ENCODE assay signal across 8 cellular contexts in genomic region chr1:16155537-16156410, GRCh38. TPM values are rescaled to one million over a fixed set of nuclear protein-coding genes. Genes with fewer than 3 reads are reported as not detected.
DNase-seq lines count a peak whose midpoint lies in the region; ATAC-seq lines count a peak whose summit lies in the region.

EPHA2 (minus strand) TSS chr1:16156069; CDS start chr1:16155932, 137 bp downstream.

- 0 to 1% methylated on average over 89 of the region's 89 CpGs for WGBS in ectodermal cell, 2 experiments

- ATAC-seq in left lobe of liver (peak; percentile 76), HG02610 (IDR thresholded peaks at IDR 0.05; ENCODE audit: unreplicated experiment) (no peak)
- ATAC-seq in stimulated activated naive CD8-positive, alpha-beta T cell treated with anti-CD3 and anti-CD28 coated beads, Interleukin-15, amount 100 ng/mL, for 72 hours = no peak

- peak within 1 kb of the TSS; percentile 68 to 79 for H3K4me3 Mint-ChIP-seq in stimulated activated naive CD8-positive, alpha-beta T cell treated with anti-CD3 and anti-CD28 coated beads, Interleukin-15, amount 100 ng/mL, for 72 hours

- no peaks in the 10 kb centered on the region for H3K36me3 ChIP-seq in ectodermal cell (ENCODE audit: control insufficient read depth, insufficient read depth, low read length)

- peaks cover 74% of the 10 kb centered on the region for H3K4me1 Mint-ChIP-seq in stimulated activated naive CD8-positive, alpha-beta T cell treated with anti-CD3 and anti-CD28 coated beads, Interleukin-15, amount 100 ng/mL, for 72 hours

- DNase-seq in activated naive CD4-positive, alpha-beta T cell treated with Interleukin-2 at 50 U/mL for 16 hours = peak; percentile 12
- no peak for DNase-seq in activated naive CD4-positive, alpha-beta T cell treated with anti-CD3 and anti-CD28 coated beads, Interleukin-2, amount 50 U/mL, for 16 hours
- DNase-seq in RPMI8226 (peak; percentile 25), left lobe of liver (ENCODE audit: low spot score) (peak; percentile 90), NCI-H1694 treated with DMSO at 0.1 percent for 48 hours (lab: John Stamatoyannopoulos, UW) (no peak)
- no peak for DNase-seq in stimulated activated naive CD8-positive, alpha-beta T cell treated with anti-CD3 and anti-CD28 coated beads, Interleukin-15, amount 100 ng/mL, for 72 hours

- peak within 1 kb of the TSS in 1 of 2 donors; percentile 19 for H3K27ac Mint-ChIP-seq in stimulated activated naive CD8-positive, alpha-beta T cell treated with anti-CD3 and anti-CD28 coated beads, Interleukin-15, amount 100 ng/mL, for 72 hours

- peaks cover 24% of the 10 kb centered on the region for H3K27me3 ChIP-seq in ectodermal cell (ENCODE audit: control insufficient read depth, insufficient read depth, low read length, poor library complexity, severe bottlenecking)

- no peaks in the 10 kb centered on the region for H3K9me3 Mint-ChIP-seq in stimulated activated naive CD8-positive, alpha-beta T cell treated with anti-CD3 and anti-CD28 coated beads, Interleukin-15, amount 100 ng/mL, for 72 hours

- H3K9me3 ChIP-seq in ectodermal cell (ENCODE audit: control insufficient read depth, low read length) = no peaks in the 10 kb centered on the region

- peaks cover 56% of the 10 kb centered on the region for H3K27me3 Mint-ChIP-seq in stimulated activated naive CD8-positive, alpha-beta T cell treated with anti-CD3 and anti-CD28 coated beads, Interleukin-15, amount 100 ng/mL, for 72 hours

- H3K4me1 ChIP-seq in ectodermal cell (ENCODE audit: control insufficient read depth, insufficient read depth, low read length) = peaks cover 46% of the 10 kb centered on the region

- H3K4me3 ChIP-seq in ectodermal cell (ENCODE audit: insufficient read depth, low read depth, low read length) = peak within 1 kb of the TSS; percentile 67

- peak within 1 kb of the TSS; percentile 57 for H3K27ac ChIP-seq in ectodermal cell (ENCODE audit: insufficient read depth, low read depth, low read length, poor library complexity, severe bottlenecking)

RNA-seq across cellular contexts. Expression of gene EPHA2, which starts in this region (rescaled TPM):
- 28.0 TPM for polyA plus RNA-seq in ectodermal cell (2013, experiment 1 of 4)
- polyA plus RNA-seq in ectodermal cell (2013, experiment 2 of 4) = 24.0 TPM
- 17.4 TPM for polyA plus RNA-seq in ectodermal cell (2013, experiment 3 of 4)
- polyA plus RNA-seq in ectodermal cell (2013, experiment 4 of 4) = 17.6 TPM
- 6.5 TPM for total RNA-seq in left lobe of liver

Comparison
In these comparisons a context has a peak if more than half of its experiments do, and no peak if none do; other contexts are left out.
1. DNase-seq: peak in activated naive CD4-positive, alpha-beta T cell treated with Interleukin-2 at 50 U/mL for 16 hours (single experiment), RPMI8226 (single experiment) and left lobe of liver (single experiment); none in activated naive CD4-positive, alpha-beta T cell treated with anti-CD3 and anti-CD28 coated beads, Interleukin-2, amount 50 U/mL, for 16 hours (single experiment), stimulated activated naive CD8-positive, alpha-beta T cell treated with anti-CD3 and anti-CD28 coated beads, Interleukin-15, amount 100 ng/mL, for 72 hours (0 of 2) and NCI-H1694 treated with DMSO at 0.1 percent for 48 hours (single experiment).